9 cellular contexts compared by ENCODE assay signal in the genomic region with DNA sequence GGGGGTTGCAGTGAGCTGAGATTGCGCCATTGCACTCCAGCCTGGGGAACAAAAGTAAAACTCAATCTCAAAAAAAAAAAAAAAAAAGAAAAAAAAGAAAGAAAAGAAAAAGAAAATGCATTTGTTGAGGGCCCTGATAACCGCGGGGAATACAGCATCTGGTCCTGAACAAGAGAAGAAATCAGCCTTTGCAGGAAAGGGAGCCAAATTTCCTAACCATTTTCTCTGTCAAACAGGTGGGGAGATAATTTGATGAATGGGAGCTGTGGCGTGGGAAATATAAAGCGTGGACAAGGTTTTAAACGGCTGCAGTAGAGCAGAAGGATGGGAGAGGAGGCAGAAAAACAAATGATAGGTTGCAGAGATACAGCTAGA. TPM values are rescaled to one million over a fixed set of nuclear protein-coding genes. Genes with fewer than 3 reads are reported as not detected.
DNase-seq lines count a peak whose midpoint lies in the region; ATAC-seq and TF ChIP-seq lines count a peak whose summit lies in the region.
"Had no signal": no experiment of that assay in that cellular context is flagged by ENCODE, and none has a peak within 500 bp of the region (broad histone marks: within the 10 kb centered on the region; RNA-seq: fewer than 3 reads in every experiment).

No MANE protein-coding gene starts in this region.

- H3K4me1 Mint-ChIP-seq in dendritic cell treated with granulocyte-macrophage colony-stimulating factor and Interleukin-4, amounts not matched to agents 40 ng/mL and 50 ng/mL, for 4 days (ENCODE audit: low read depth) = peaks cover 43% of the 10 kb centered on the region
- H3K4me1 Mint-ChIP-seq in naive thymus-derived CD8-positive, alpha-beta T cell = peaks cover 21 to 47% (median 40%) of the 10 kb centered on the region in 4 donors

- peak overlapping the region; percentile 97 for H3K4me3 Mint-ChIP-seq in dendritic cell treated with granulocyte-macrophage colony-stimulating factor and Interleukin-4, amounts not matched to agents 40 ng/mL and 50 ng/mL, for 4 days
- H3K4me3 Mint-ChIP-seq in naive thymus-derived CD8-positive, alpha-beta T cell = peak overlapping the region; percentile 87 to 97 (median 94)

- H3K9me3 ChIP-seq in KOPT-K1 (ENCODE audit: insufficient read depth, low read length, poor library complexity, severe bottlenecking) = no peaks in the 10 kb centered on the region

- ATAC-seq in naive thymus-derived CD8-positive, alpha-beta T cell = no peak
- ATAC-seq in sciatic nerve (no peak), HG03139 (IDR thresholded peaks at IDR 0.05; ENCODE audit: unreplicated experiment) (no peak)

- DNase-seq in AG09309 (ENCODE audit: low read depth) (no peak), sciatic nerve (ENCODE audit: low spot score) (no peak), HuH-7.5 (ENCODE audit: low spot score) (no peak)
- no peak for DNase-seq in naive thymus-derived CD8-positive, alpha-beta T cell
- DNase-seq in activated CD4-positive, alpha-beta T cell treated with anti-CD3 and anti-CD28 coated beads, Interleukin-2, amount 50 U/mL, for 4 hours = no peak
- DNase-seq: NCI-H510A had no signal

- TF ChIP-seq CTCF in AG09309 (IDR thresholded peaks at IDR 0.05; ENCODE audit: control insufficient read depth, insufficient read depth, low read depth, low read length, missing control alignments) = no peak

- H3K9me3 Mint-ChIP-seq in dendritic cell treated with granulocyte-macrophage colony-stimulating factor and Interleukin-4, amounts not matched to agents 40 ng/mL and 50 ng/mL, for 4 days = no peaks in the 10 kb centered on the region
- H3K9me3 Mint-ChIP-seq in naive thymus-derived CD8-positive, alpha-beta T cell = no peaks in the 10 kb centered on the region

- intact Hi-C loops in dendritic cell treated with granulocyte-macrophage colony-stimulating factor and Interleukin-4, amounts not matched to agents 40 ng/mL and 50 ng/mL, for 4 days (cut with micrococcal nuclease) = loop anchor here (10.0 kb wide), 1 partner anchor 280 kb away; a partner anchor contains a TSS
- intact Hi-C loops in sciatic nerve (cut with DNase I) = no loop called here

- peak overlapping the region; percentile 79 for H3K4me3 ChIP-seq in AG09309 (ENCODE audit: control insufficient read depth, low read depth, low read length)

- H3K27ac ChIP-seq in KOPT-K1 (ENCODE audit: low read depth, low read length, poor library complexity, severe bottlenecking) = peak overlapping the region; percentile 57

- POLR2A ChIA-PET in naive thymus-derived CD8-positive, alpha-beta T cell (lab: Charles Lee) = interaction anchor here (2.0 to 2.1 kb wide), 2 partner anchors 310 to 332 kb away, joined by 5 to 19 read pairs; a partner anchor contains a TSS

- peaks cover 28% of the 10 kb centered on the region for H3K36me3 ChIP-seq in KOPT-K1 (ENCODE audit: insufficient read depth, low read length)

- H3K27me3 Mint-ChIP-seq in dendritic cell treated with granulocyte-macrophage colony-stimulating factor and Interleukin-4, amounts not matched to agents 40 ng/mL and 50 ng/mL, for 4 days = no peaks in the 10 kb centered on the region
- H3K27me3 Mint-ChIP-seq in naive thymus-derived CD8-positive, alpha-beta T cell = no peaks in the 10 kb centered on the region

- peak overlapping the region; percentile 96 for H3K27ac Mint-ChIP-seq in dendritic cell treated with granulocyte-macrophage colony-stimulating factor and Interleukin-4, amounts not matched to agents 40 ng/mL and 50 ng/mL, for 4 days
- peak overlapping the region; percentile 80 to 95 (median 90) for H3K27ac Mint-ChIP-seq in naive thymus-derived CD8-positive, alpha-beta T cell

- peaks cover 31% of the 10 kb centered on the region for H3K36me3 Mint-ChIP-seq in dendritic cell treated with granulocyte-macrophage colony-stimulating factor and Interleukin-4, amounts not matched to agents 40 ng/mL and 50 ng/mL, for 4 days (ENCODE audit: low read depth)
- H3K36me3 Mint-ChIP-seq in naive thymus-derived CD8-positive, alpha-beta T cell = peaks cover 0 to 4% (median 2%) of the 10 kb centered on the region in 3 donors

RNA-seq across cellular contexts. Expression of a gene that starts 0.9 kb away (rescaled TPM):
- 10 to 100 TPM; 13.4 to 14.3 TPM for total RNA-seq in naive thymus-derived CD8-positive, alpha-beta T cell
- 1 to 10 TPM; 2.3 to 4.6 (median 3.2) TPM for polyA plus RNA-seq in naive thymus-derived CD8-positive, alpha-beta T cell
- 14.1 TPM for total RNA-seq in sciatic nerve
